Comparison of ENCODE assay signal across 1 cellular context in genomic region chr16:19555186-19555937, GRCh38.
TF ChIP-seq lines count a peak whose summit lies in the region.

TSS of gene VPS35L (plus strand) at chr16:19555703. CDS start at chr16:19555730, 27 bp downstream.

TF ChIP-seq in A549, 52 proteins besides CTCF, POLR2A, EP300 and RAD21 (continued from another document):
- TF ChIP-seq, protein P1, sequence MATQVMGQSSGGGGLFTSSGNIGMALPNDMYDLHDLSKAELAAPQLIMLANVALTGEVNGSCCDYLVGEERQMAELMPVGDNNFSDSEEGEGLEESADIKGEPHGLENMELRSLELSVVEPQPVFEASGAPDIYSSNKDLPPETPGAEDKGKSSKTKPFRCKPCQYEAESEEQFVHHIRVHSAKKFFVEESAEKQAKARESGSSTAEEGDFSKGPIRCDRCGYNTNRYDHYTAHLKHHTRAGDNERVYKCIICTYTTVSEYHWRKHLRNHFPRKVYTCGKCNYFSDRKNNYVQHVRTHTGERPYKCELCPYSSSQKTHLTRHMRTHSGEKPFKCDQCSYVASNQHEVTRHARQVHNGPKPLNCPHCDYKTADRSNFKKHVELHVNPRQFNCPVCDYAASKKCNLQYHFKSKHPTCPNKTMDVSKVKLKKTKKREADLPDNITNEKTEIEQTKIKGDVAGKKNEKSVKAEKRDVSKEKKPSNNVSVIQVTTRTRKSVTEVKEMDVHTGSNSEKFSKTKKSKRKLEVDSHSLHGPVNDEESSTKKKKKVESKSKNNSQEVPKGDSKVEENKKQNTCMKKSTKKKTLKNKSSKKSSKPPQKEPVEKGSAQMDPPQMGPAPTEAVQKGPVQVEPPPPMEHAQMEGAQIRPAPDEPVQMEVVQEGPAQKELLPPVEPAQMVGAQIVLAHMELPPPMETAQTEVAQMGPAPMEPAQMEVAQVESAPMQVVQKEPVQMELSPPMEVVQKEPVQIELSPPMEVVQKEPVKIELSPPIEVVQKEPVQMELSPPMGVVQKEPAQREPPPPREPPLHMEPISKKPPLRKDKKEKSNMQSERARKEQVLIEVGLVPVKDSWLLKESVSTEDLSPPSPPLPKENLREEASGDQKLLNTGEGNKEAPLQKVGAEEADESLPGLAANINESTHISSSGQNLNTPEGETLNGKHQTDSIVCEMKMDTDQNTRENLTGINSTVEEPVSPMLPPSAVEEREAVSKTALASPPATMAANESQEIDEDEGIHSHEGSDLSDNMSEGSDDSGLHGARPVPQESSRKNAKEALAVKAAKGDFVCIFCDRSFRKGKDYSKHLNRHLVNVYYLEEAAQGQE (IDR thresholded peaks at IDR 0.05) = no peak
- TF ChIP-seq ZSCAN20 (CRISPR knock-in tag; IDR thresholded peaks at IDR 0.05) = no peak; the same call in 1 of the 2 replicates
- TF ChIP-seq, protein P2, sequence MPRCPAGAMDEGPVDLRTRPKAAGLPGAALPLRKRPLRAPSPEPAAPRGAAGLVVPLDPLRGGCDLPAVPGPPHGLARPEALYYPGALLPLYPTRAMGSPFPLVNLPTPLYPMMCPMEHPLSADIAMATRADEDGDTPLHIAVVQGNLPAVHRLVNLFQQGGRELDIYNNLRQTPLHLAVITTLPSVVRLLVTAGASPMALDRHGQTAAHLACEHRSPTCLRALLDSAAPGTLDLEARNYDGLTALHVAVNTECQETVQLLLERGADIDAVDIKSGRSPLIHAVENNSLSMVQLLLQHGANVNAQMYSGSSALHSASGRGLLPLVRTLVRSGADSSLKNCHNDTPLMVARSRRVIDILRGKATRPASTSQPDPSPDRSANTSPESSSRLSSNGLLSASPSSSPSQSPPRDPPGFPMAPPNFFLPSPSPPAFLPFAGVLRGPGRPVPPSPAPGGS (IDR thresholded peaks at IDR 0.05) = no peak
- TF ChIP-seq NFE2L2 (conservative IDR thresholded peaks at IDR 0.05; ENCODE audit: low read length) = no peak
- TF ChIP-seq ZNF302 (CRISPR knock-in tag; IDR thresholded peaks at IDR 0.05) = no peak
- peak; percentile 58; the same call in 1 of the 2 replicates for TF ChIP-seq E2F6 (IDR thresholded peaks at IDR 0.05; ENCODE audit: borderline replicate concordance, low read depth)
- TF ChIP-seq, protein P3, sequence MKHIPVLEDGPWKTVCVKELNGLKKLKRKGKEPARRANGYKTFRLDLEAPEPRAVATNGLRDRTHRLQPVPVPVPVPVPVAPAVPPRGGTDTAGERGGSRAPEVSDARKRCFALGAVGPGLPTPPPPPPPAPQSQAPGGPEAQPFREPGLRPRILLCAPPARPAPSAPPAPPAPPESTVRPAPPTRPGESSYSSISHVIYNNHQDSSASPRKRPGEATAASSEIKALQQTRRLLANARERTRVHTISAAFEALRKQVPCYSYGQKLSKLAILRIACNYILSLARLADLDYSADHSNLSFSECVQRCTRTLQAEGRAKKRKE (CRISPR knock-in tag; IDR thresholded peaks at IDR 0.05; ENCODE audit: low read depth) = 0 out of 2 replicates have a peak, but pooled peaks have one; percentile 29
- TF ChIP-seq RCOR1 (IDR thresholded peaks at IDR 0.05; ENCODE audit: low read depth, low read length) = no peak
- 0 out of 2 replicates have a peak, but pooled peaks have one; percentile 44 for TF ChIP-seq RFX5 (IDR thresholded peaks at IDR 0.05)
- no peak for TF ChIP-seq CBX8 (IDR thresholded peaks at IDR 0.05)
- TF ChIP-seq PHF8 (IDR thresholded peaks at IDR 0.05; ENCODE audit: borderline replicate concordance, low read depth) = peak; percentile 88; the same call in 1 of the 2 replicates
- TF ChIP-seq EHF (CRISPR knock-in tag; IDR thresholded peaks at IDR 0.05) = no peak; the same call in 1 of the 2 replicates
- TF ChIP-seq MYC (IDR thresholded peaks at IDR 0.05; ENCODE audit: borderline replicate concordance, low read length) = peak; percentile 70
- TF ChIP-seq, protein P4, sequence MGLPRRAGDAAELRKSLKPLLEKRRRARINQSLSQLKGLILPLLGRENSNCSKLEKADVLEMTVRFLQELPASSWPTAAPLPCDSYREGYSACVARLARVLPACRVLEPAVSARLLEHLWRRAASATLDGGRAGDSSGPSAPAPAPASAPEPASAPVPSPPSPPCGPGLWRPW (IDR thresholded peaks at IDR 0.05) = no peak
- TF ChIP-seq FOSL2 (IDR thresholded peaks at IDR 0.05) = peak; percentile 66; the same call in 1 of the 2 replicates
- TF ChIP-seq FOSL2 (CRISPR knock-in tag; IDR thresholded peaks at IDR 0.05) = peak; percentile 98
- TF ChIP-seq JUNB (IDR thresholded peaks at IDR 0.05) = no peak
- no peak for TF ChIP-seq POLR2AphosphoS2 (conservative IDR thresholded peaks at IDR 0.05; ENCODE audit: low read length)
- TF ChIP-seq, protein P5, sequence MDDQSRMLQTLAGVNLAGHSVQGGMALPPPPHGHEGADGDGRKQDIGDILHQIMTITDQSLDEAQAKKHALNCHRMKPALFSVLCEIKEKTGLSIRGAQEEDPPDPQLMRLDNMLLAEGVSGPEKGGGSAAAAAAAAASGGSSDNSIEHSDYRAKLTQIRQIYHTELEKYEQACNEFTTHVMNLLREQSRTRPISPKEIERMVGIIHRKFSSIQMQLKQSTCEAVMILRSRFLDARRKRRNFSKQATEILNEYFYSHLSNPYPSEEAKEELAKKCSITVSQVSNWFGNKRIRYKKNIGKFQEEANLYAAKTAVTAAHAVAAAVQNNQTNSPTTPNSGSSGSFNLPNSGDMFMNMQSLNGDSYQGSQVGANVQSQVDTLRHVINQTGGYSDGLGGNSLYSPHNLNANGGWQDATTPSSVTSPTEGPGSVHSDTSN (IDR thresholded peaks at IDR 0.05) = peak; percentile 64; the same call in 1 of the 2 replicates
- no peak; the same call in 1 of the 2 replicates for TF ChIP-seq KDM1A (IDR thresholded peaks at IDR 0.05; ENCODE audit: low read depth)
- TF ChIP-seq TP53 (CRISPR knock-in tag; IDR thresholded peaks at IDR 0.05) = 0 out of 2 replicates have a peak, but pooled peaks have one; percentile 28
